ENCODE assay signal across 1 cellular context in the genomic region with DNA sequence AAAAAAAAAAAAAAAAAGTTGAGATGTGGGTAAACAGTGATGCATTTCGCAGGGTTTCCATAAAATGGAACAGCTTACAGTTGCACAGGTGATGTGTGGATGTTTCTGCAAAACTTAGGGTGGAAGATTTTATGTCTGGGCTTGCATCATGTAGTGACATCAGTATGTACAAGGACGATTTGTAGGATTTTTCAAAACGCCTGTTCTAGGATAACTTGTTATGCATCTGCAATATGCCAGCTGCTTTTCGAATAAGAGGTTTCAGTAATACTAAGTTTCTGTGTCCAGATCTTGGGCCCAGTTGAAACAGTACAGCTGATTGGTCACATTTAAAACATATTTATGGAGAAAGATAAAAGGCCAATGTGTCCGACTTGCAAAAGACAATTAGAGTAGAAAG.
TF ChIP-seq lines count a peak whose summit lies in the region.

No MANE protein-coding gene starts in this region.

TF ChIP-seq in SK-N-SH, 30 proteins besides CTCF, POLR2A, EP300 and RAD21 (continued from another document):
- TF ChIP-seq, protein P1, sequence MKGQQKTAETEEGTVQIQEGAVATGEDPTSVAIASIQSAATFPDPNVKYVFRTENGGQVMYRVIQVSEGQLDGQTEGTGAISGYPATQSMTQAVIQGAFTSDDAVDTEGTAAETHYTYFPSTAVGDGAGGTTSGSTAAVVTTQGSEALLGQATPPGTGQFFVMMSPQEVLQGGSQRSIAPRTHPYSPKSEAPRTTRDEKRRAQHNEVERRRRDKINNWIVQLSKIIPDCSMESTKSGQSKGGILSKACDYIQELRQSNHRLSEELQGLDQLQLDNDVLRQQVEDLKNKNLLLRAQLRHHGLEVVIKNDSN (IDR thresholded peaks at IDR 0.05; ENCODE audit: borderline replicate concordance, low read depth), result no peak
- TF ChIP-seq RXRA (IDR thresholded peaks at IDR 0.05; ENCODE audit: borderline replicate concordance, low read depth), result no peak
- TF ChIP-seq CHD2 (IDR thresholded peaks at IDR 0.05; ENCODE audit: low read length, partially characterized antibody), result no peak
- TF ChIP-seq RCOR1 (IDR thresholded peaks at IDR 0.05; ENCODE audit: low read length), result no peak
- TF ChIP-seq GATA2 (CRISPR knock-in tag; IDR thresholded peaks at IDR 0.05), result no peak
- no peak for TF ChIP-seq FOSL2 (IDR thresholded peaks at IDR 0.05; ENCODE audit: borderline replicate concordance, low read depth)
- TF ChIP-seq NFIC (IDR thresholded peaks at IDR 0.05; ENCODE audit: borderline replicate concordance), result no peak
- no peak for TF ChIP-seq MEF2A (IDR thresholded peaks at IDR 0.05; ENCODE audit: borderline replicate concordance, low read depth)
- TF ChIP-seq SIN3A (IDR thresholded peaks at IDR 0.05; ENCODE audit: borderline replicate concordance, low read depth, low read length), result no peak
- TF ChIP-seq JUND (IDR thresholded peaks at IDR 0.05), result no peak
- TF ChIP-seq, protein P2, sequence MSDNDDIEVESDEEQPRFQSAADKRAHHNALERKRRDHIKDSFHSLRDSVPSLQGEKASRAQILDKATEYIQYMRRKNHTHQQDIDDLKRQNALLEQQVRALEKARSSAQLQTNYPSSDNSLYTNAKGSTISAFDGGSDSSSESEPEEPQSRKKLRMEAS (IDR thresholded peaks at IDR 0.05; ENCODE audit: low read depth), result no peak
- TF ChIP-seq, protein P3, sequence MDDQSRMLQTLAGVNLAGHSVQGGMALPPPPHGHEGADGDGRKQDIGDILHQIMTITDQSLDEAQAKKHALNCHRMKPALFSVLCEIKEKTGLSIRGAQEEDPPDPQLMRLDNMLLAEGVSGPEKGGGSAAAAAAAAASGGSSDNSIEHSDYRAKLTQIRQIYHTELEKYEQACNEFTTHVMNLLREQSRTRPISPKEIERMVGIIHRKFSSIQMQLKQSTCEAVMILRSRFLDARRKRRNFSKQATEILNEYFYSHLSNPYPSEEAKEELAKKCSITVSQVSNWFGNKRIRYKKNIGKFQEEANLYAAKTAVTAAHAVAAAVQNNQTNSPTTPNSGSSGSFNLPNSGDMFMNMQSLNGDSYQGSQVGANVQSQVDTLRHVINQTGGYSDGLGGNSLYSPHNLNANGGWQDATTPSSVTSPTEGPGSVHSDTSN (IDR thresholded peaks at IDR 0.05), result no peak
- no peak for TF ChIP-seq RFX5 (IDR thresholded peaks at IDR 0.05; ENCODE audit: low read length)
